ENCODE assay signal across 8 cellular contexts in genomic region chr6:7106752-7107577, GRCh38. TPM values are rescaled to one million over a fixed set of nuclear protein-coding genes. Genes with fewer than 3 reads are reported as not detected.
A peak's percentile ranks its signal among the peaks of the same experiment; 100 is the strongest.
DNase-seq lines count a peak whose midpoint lies in the region; ATAC-seq and TF ChIP-seq lines count a peak whose summit lies in the region.

No MANE protein-coding gene starts in this region.

- no peak for TF ChIP-seq POLR2A in suprapubic skin (IDR thresholded peaks at IDR 0.05)

- H3K4me1 ChIP-seq in DOHH2 (ENCODE audit: control insufficient read depth, low read length) (peaks cover 34% of the 10 kb centered on the region), Karpas-422 (ENCODE audit: low read length) (peaks cover 28% of the 10 kb centered on the region), suprapubic skin (peaks cover 33% of the 10 kb centered on the region)

- no peak for TF ChIP-seq EP300 in suprapubic skin (IDR thresholded peaks at IDR 0.05)

- no peaks in the 10 kb centered on the region for H3K9me2 ChIP-seq in DOHH2 (replicated peaks; ENCODE audit: control insufficient read depth, low read length)
- H3K9me2 ChIP-seq in Karpas-422 (replicated peaks; ENCODE audit: insufficient read depth, low read length): no peaks in the 10 kb centered on the region

- peak overlapping the region; percentile 93 for H3K4me3 Mint-ChIP-seq in activated CD8-positive, alpha-beta T cell treated with anti-CD3 and anti-CD28 coated beads, Interleukin-2, amount 10 ng/mL, durations not matched to agents 7 days and 5 days
- peak overlapping the region; percentile 90 for H3K4me3 Mint-ChIP-seq in natural killer cell treated with Interleukin-12 subunit alpha and Interleukin-12 subunit beta and Interleukin-15 and Interleukin-18, amount 100 ng/mL, for 72 hours

- peaks cover 34% of the 10 kb centered on the region for H3K4me1 Mint-ChIP-seq in activated CD8-positive, alpha-beta T cell treated with anti-CD3 and anti-CD28 coated beads, Interleukin-2, amount 10 ng/mL, durations not matched to agents 7 days and 5 days (ENCODE audit: low read depth)
- peaks cover 27% of the 10 kb centered on the region in 2 donors for H3K4me1 Mint-ChIP-seq in natural killer cell treated with Interleukin-12 subunit alpha and Interleukin-12 subunit beta and Interleukin-15 and Interleukin-18, amount 100 ng/mL, for 72 hours (ENCODE audit: low read depth in 2 of 2)

- peaks cover 8% of the 10 kb centered on the region for H3K36me3 Mint-ChIP-seq in activated CD8-positive, alpha-beta T cell treated with anti-CD3 and anti-CD28 coated beads, Interleukin-2, amount 10 ng/mL, durations not matched to agents 7 days and 5 days (ENCODE audit: low read depth)
- no peaks in the 10 kb centered on the region for H3K36me3 Mint-ChIP-seq in natural killer cell treated with Interleukin-12 subunit alpha and Interleukin-12 subunit beta and Interleukin-15 and Interleukin-18, amount 100 ng/mL, for 72 hours

- H3K27me3 Mint-ChIP-seq in activated CD8-positive, alpha-beta T cell treated with anti-CD3 and anti-CD28 coated beads, Interleukin-2, amount 10 ng/mL, durations not matched to agents 7 days and 5 days (ENCODE audit: low read depth): peaks cover 1% of the 10 kb centered on the region
- no peaks in the 10 kb centered on the region for H3K27me3 Mint-ChIP-seq in natural killer cell treated with Interleukin-12 subunit alpha and Interleukin-12 subunit beta and Interleukin-15 and Interleukin-18, amount 100 ng/mL, for 72 hours

- H3K79me2 ChIP-seq in DOHH2 (ENCODE audit: control insufficient read depth, low read length) (peaks cover 43% of the 10 kb centered on the region), Karpas-422 (ENCODE audit: low read length) (no peaks in the 10 kb centered on the region)

- H3K27ac ChIP-seq in DOHH2 (ENCODE audit: low read depth, low read length) (peak overlapping the region; percentile 59; the same call in 1 of the 2 replicates), Karpas-422 (ENCODE audit: low read length) (no peak overlapping the region), suprapubic skin (peak overlapping the region; percentile 97)

- ATAC-seq in GM21529 (IDR thresholded peaks at IDR 0.05; ENCODE audit: unreplicated experiment): peak; percentile 33
- peak; percentile 50 for ATAC-seq in activated CD8-positive, alpha-beta T cell treated with anti-CD3 and anti-CD28 coated beads, Interleukin-2, amount 10 ng/mL, durations not matched to agents 7 days and 5 days
- peak; percentile 60 to 65 for ATAC-seq in natural killer cell treated with Interleukin-12 subunit alpha and Interleukin-12 subunit beta and Interleukin-15 and Interleukin-18, amount 100 ng/mL, for 72 hours
- no peak for ATAC-seq in HG03097 (IDR thresholded peaks at IDR 0.05; ENCODE audit: low FRiP score, unreplicated experiment)

- H4K20me1 ChIP-seq in DOHH2 (ENCODE audit: control insufficient read depth, insufficient read depth, low read depth, low read length) (peaks cover 14% of the 10 kb centered on the region; the same call in 1 of the 2 replicates), Karpas-422 (ENCODE audit: insufficient read depth, low read depth, low read length) (peaks cover 15% of the 10 kb centered on the region; the same call in 1 of the 2 replicates)

- H3K9me3 ChIP-seq in DOHH2 (ENCODE audit: control insufficient read depth, insufficient read depth, low read length) (no peaks in the 10 kb centered on the region), Karpas-422 (ENCODE audit: low read length) (no peaks in the 10 kb centered on the region), suprapubic skin (no peaks in the 10 kb centered on the region)

- peak overlapping the region; percentile 89 for H3K9ac ChIP-seq in Karpas-422 (ENCODE audit: low read length)

- TF ChIP-seq CTCF in DOHH2 (IDR thresholded peaks at IDR 0.05; ENCODE audit: low read depth, low read length, poor library complexity, severe bottlenecking): peak; percentile 20
- peak in 1 of 2 donors; percentile 36 for TF ChIP-seq CTCF in suprapubic skin (IDR thresholded peaks at IDR 0.05)

- H3F3A ChIP-seq in DOHH2 (ENCODE audit: control insufficient read depth, insufficient read depth): peaks cover 25% of the 10 kb centered on the region

- peak overlapping the region; percentile 89 for H3K27ac Mint-ChIP-seq in activated CD8-positive, alpha-beta T cell treated with anti-CD3 and anti-CD28 coated beads, Interleukin-2, amount 10 ng/mL, durations not matched to agents 7 days and 5 days
- H3K27ac Mint-ChIP-seq in natural killer cell treated with Interleukin-12 subunit alpha and Interleukin-12 subunit beta and Interleukin-15 and Interleukin-18, amount 100 ng/mL, for 72 hours: peak overlapping the region; percentile 81 to 96

- no peaks in the 10 kb centered on the region for H3K9me3 Mint-ChIP-seq in activated CD8-positive, alpha-beta T cell treated with anti-CD3 and anti-CD28 coated beads, Interleukin-2, amount 10 ng/mL, durations not matched to agents 7 days and 5 days (ENCODE audit: insufficient read depth)
- no peaks in the 10 kb centered on the region for H3K9me3 Mint-ChIP-seq in natural killer cell treated with Interleukin-12 subunit alpha and Interleukin-12 subunit beta and Interleukin-15 and Interleukin-18, amount 100 ng/mL, for 72 hours

- POLR2A ChIA-PET in activated CD8-positive, alpha-beta T cell treated with anti-CD3 and anti-CD28 coated beads, Interleukin-2, amount 10 ng/mL, durations not matched to agents 7 days and 5 days (lab: Charles Lee): interaction anchor here (0.6 to 7.0 kb wide), 8 partner anchors 10 to 493 kb away, joined by 3 to 52 read pairs (median 4); no protein-coding TSS in a partner anchor

- H3K4me2 ChIP-seq in DOHH2 (ENCODE audit: low read length): peak overlapping the region; percentile 92
- peak overlapping the region; percentile 100 for H3K4me2 ChIP-seq in Karpas-422 (ENCODE audit: low read depth, low read length, poor library complexity, severe bottlenecking)

- H3K36me3 ChIP-seq in DOHH2 (ENCODE audit: control insufficient read depth, low read length): peaks cover 7% of the 10 kb centered on the region
- no peaks in the 10 kb centered on the region for H3K36me3 ChIP-seq in Karpas-422 (ENCODE audit: insufficient read depth, low read length)
- no peaks in the 10 kb centered on the region for H3K36me3 ChIP-seq in suprapubic skin

- CTCF ChIA-PET in activated CD8-positive, alpha-beta T cell treated with anti-CD3 and anti-CD28 coated beads, Interleukin-2, amount 10 ng/mL, durations not matched to agents 7 days and 5 days (lab: Charles Lee): interaction anchor here (1.1 to 7.2 kb wide), 3 partner anchors 21 to 59 kb away, joined by 3 to 39 read pairs (median 3); no protein-coding TSS in a partner anchor

- H3K4me3 ChIP-seq in DOHH2 (ENCODE audit: low read length) (peak overlapping the region; percentile 100), Karpas-422 (ENCODE audit: low read length) (peak overlapping the region; percentile 94), suprapubic skin (peak overlapping the region; percentile 87)

- DNase-seq in Karpas-422 (no peak), epidermal melanocyte (ENCODE audit: insufficient read length, low spot score) (peak; percentile 19), suprapubic skin (ENCODE audit: low spot score in 2 of 2) (peak in 1 of 2 donors; percentile 79)
- peak; percentile 72 for DNase-seq in activated CD8-positive, alpha-beta T cell treated with anti-CD3 and anti-CD28 coated beads, Interleukin-2, amount 10 ng/mL, durations not matched to agents 7 days and 5 days
- DNase-seq in natural killer cell treated with Interleukin-12 subunit alpha and Interleukin-12 subunit beta and Interleukin-15 and Interleukin-18, amount 100 ng/mL, for 72 hours (ENCODE audit: low spot score): peak; percentile 74

- H3K27me3 ChIP-seq in DOHH2 (ENCODE audit: control insufficient read depth, low read length) (no peaks in the 10 kb centered on the region), Karpas-422 (ENCODE audit: low read length) (peaks cover 3% of the 10 kb centered on the region; the same call in 1 of the 2 replicates), suprapubic skin (no peaks in the 10 kb centered on the region)

- under 1% methylated on average over 17 of the region's 66 CpGs for WGBS in suprapubic skin

- peak overlapping the region; percentile 100 for H2AFZ ChIP-seq in Karpas-422 (ENCODE audit: low read length)

RNA-seq across cellular contexts. Expression of gene RREB1, which starts 0.8 kb away (rescaled TPM):
- 3.2 and 5.0 TPM in 2 replicates for total RNA-seq in Karpas-422 (2014; rRNA removed; shearing (Covaris generic); ENCODE audit: low replicate concordance)
- total RNA-seq in activated CD8-positive, alpha-beta T cell treated with anti-CD3 and anti-CD28 coated beads, Interleukin-2, amount 10 ng/mL, durations not matched to agents 7 days and 5 days: 10 to 100 TPM; 27.5 to 29.0 TPM
- total RNA-seq in natural killer cell treated with Interleukin-12 subunit alpha and Interleukin-12 subunit beta and Interleukin-15 and Interleukin-18, amount 100 ng/mL, for 72 hours: 10 to 100 TPM; 20.6 to 27.5 TPM
- 100 to 1,000 TPM in 1 of 4 donors, 10 to 100 TPM in 3; 56.2 to 102 (median 62.6) TPM for total RNA-seq in suprapubic skin
